In genomic region chr14:103704708-103705107, GRCh38 we compare ENCODE assay signal across 18 cellular contexts. TPM values are rescaled to one million over a fixed set of nuclear protein-coding genes. Genes with fewer than 3 reads are reported as not detected.
A peak's percentile ranks its signal among the peaks of the same experiment; 100 is the strongest.
DNase-seq lines count a peak whose midpoint lies in the region; TF ChIP-seq lines count a peak whose summit lies in the region.
"Had no signal": no experiment of that assay in that cellular context is flagged by ENCODE, and none has a peak within 500 bp of the region (broad histone marks: within the 10 kb centered on the region; RNA-seq: fewer than 3 reads in every experiment).

No MANE protein-coding gene starts in this region.

- TF ChIP-seq CTCF in HFFc6 (IDR thresholded peaks at IDR 0.05): no peak
- TF ChIP-seq CTCF in left ventricle myocardium inferior (IDR thresholded peaks at IDR 0.05; ENCODE audit: borderline replicate concordance): no peak
- TF ChIP-seq CTCF in CD14-positive monocyte (IDR thresholded peaks at IDR 0.05): no peak

- H3K27ac ChIP-seq in SK-N-MC: peak overlapping the region; percentile 82
- peak overlapping the region; percentile 73 for H3K27ac ChIP-seq in left ventricle myocardium inferior (replicated peaks)
- H3K27ac ChIP-seq in skeletal muscle tissue (ENCODE audit: low read depth, low read length): peak overlapping the region; percentile 12
- H3K27ac ChIP-seq: BLaER1 had no signal

- H3K9me3 Mint-ChIP-seq in HFFc6 (peaks cover 17% of the 10 kb centered on the region), CD14-positive monocyte (no peaks in the 10 kb centered on the region)
- H3K9me3 Mint-ChIP-seq: T-helper 2 cell treated with Interferon-gamma antibody and Interleukin-4, amounts not matched to agents 5 μg/mL and 100 μg/mL, for 36 hours had no signal

- H3K4me3 Mint-ChIP-seq in HFFc6: peak overlapping the region; percentile 31; the same call in 1 of the 2 replicates
- H3K4me3 Mint-ChIP-seq in CD14-positive monocyte: no peak overlapping the region
- H3K4me3 Mint-ChIP-seq: activated CD4-positive, alpha-beta T cell treated with anti-CD3 and anti-CD28 coated beads for 36 hours; T-helper 2 cell treated with Interferon-gamma antibody and Interleukin-4, amounts not matched to agents 5 μg/mL and 100 μg/mL, for 36 hours had no signal

- H3K27ac Mint-ChIP-seq in HFFc6 (peak overlapping the region; percentile 49; the same call in 1 of the 2 replicates), CD14-positive monocyte (peak overlapping the region in 2 of 7 donors; percentile 50 to 68)
- H3K27ac Mint-ChIP-seq: activated CD4-positive, alpha-beta T cell treated with anti-CD3 and anti-CD28 coated beads for 36 hours had no signal

- H3K4me1 ChIP-seq in left ventricle myocardium inferior (peaks cover 95% of the 10 kb centered on the region), skeletal muscle tissue (ENCODE audit: control insufficient read depth in 3 of 3, insufficient read depth in 3 of 3, low read length in 3 of 3) (peaks cover 35 to 60% (median 55%) of the 10 kb centered on the region in 3 donors)

- H3K4me3 ChIP-seq in SK-N-MC (no peak overlapping the region), left ventricle myocardium inferior (no peak overlapping the region), skeletal muscle tissue (ENCODE audit: low read length in 3 of 3) (no peak overlapping the region)
- H3K4me3 ChIP-seq: BLaER1, MG63 had no signal

- H3K9me3 ChIP-seq in SK-N-MC (ENCODE audit: low read depth, low read length) (no peaks in the 10 kb centered on the region), left ventricle myocardium inferior (replicated peaks) (no peaks in the 10 kb centered on the region), skeletal muscle tissue (ENCODE audit: control insufficient read depth in 3 of 3, low read length in 3 of 3) (no peaks in the 10 kb centered on the region)
- H3K9me3 ChIP-seq: BLaER1, MG63 had no signal

- H3K27me3 Mint-ChIP-seq in HFFc6 (ENCODE audit: insufficient read depth): peaks cover 32% of the 10 kb centered on the region
- peaks cover 0 to 4% (median 1%) of the 10 kb centered on the region in 3 donors for H3K27me3 Mint-ChIP-seq in CD14-positive monocyte (ENCODE audit: low read depth in 3 of 3)
- H3K27me3 Mint-ChIP-seq: activated CD4-positive, alpha-beta T cell treated with anti-CD3 and anti-CD28 coated beads for 36 hours had no signal

- intact Hi-C loops in left ventricle myocardium inferior (cut with micrococcal nuclease): no loop called here
- intact Hi-C loops in CD14-positive monocyte (cut with micrococcal nuclease): no loop called here

- H3K36me3 Mint-ChIP-seq in HFFc6 (ENCODE audit: low read depth) (peaks cover 30% of the 10 kb centered on the region), CD14-positive monocyte (peaks cover 33 to 64% of the 10 kb centered on the region in 2 donors)

- H3K9ac ChIP-seq in SK-N-MC (ENCODE audit: insufficient read length): no peak overlapping the region
- H3K9ac ChIP-seq in skeletal muscle tissue (ENCODE audit: low read depth in 1 of 3, low read length in 3 of 3): peak overlapping the region in 2 of 3 donors; percentile 12 to 25
- H3K9ac ChIP-seq: BLaER1 had no signal

- H3K4me1 Mint-ChIP-seq in HFFc6 (ENCODE audit: low read depth): no peaks in the 10 kb centered on the region; the same call in 1 of the 2 replicates
- H3K4me1 Mint-ChIP-seq in CD14-positive monocyte: peaks cover 30% of the 10 kb centered on the region
- H3K4me1 Mint-ChIP-seq: activated CD4-positive, alpha-beta T cell treated with anti-CD3 and anti-CD28 coated beads for 36 hours had no signal

- peaks cover 64% of the 10 kb centered on the region for H3K36me3 ChIP-seq in SK-N-MC (ENCODE audit: insufficient read depth, low read length)
- peaks cover 41% of the 10 kb centered on the region for H3K36me3 ChIP-seq in left ventricle myocardium inferior
- peaks cover 18 to 31% (median 20%) of the 10 kb centered on the region in 3 donors for H3K36me3 ChIP-seq in skeletal muscle tissue (ENCODE audit: control insufficient read depth in 3 of 3, insufficient read depth in 3 of 3, low read length in 3 of 3)

- DNase-seq in HFFc6: no peak
- no peak for DNase-seq in SK-N-MC (ENCODE audit: low read depth, low spot score)
- no peak for DNase-seq in left ventricle myocardium inferior
- DNase-seq in NCI-H2081 treated with DMSO at 0.1 percent for 48 hours (lab: John Stamatoyannopoulos, UW): no peak
- no peak for DNase-seq in CD14-positive monocyte (ENCODE audit: low spot score)
- no peak for DNase-seq in NCI-H2081 (lab: John Stamatoyannopoulos, UW)
- DNase-seq: activated CD4-positive, alpha-beta T cell treated with anti-CD3 and anti-CD28 coated beads for 36 hours; amniotic stem cell; DMS153; HCEC 1CT; MG63; NCI-H187; NCI-H446 treated with DMSO at 0.1 percent for 48 hours; retina; stimulated activated CD4-positive, alpha-beta T cell treated with anti-CD3 and anti-CD28 coated beads, Interleukin-1b, Interleukin-23, amount 100 ng/mL, for 48 hours had no signal

- no peaks in the 10 kb centered on the region for H3K27me3 ChIP-seq in left ventricle myocardium inferior (ENCODE audit: low read depth)
- no peaks in the 10 kb centered on the region for H3K27me3 ChIP-seq in skeletal muscle tissue (ENCODE audit: control insufficient read depth in 3 of 3, insufficient read depth in 3 of 3, low read length in 3 of 3)
- H3K27me3 ChIP-seq: BLaER1, MG63 had no signal

RNA-seq across cellular contexts. Expression of gene XRCC3, which starts 10.5 kb away (rescaled TPM):
- total RNA-seq in HFFc6 (2021; fragmentation: NEBNext Ultra II Directional; extraction: Animal tissue kit (Norgen Biotek cat#: 25700)): 10 to 100 TPM in 5 of 6 experiments, 1 to 10 TPM in 1; 7.3 to 15.7 (median 13.4) TPM
- total RNA-seq in left ventricle myocardium inferior: 4.1 TPM
- 2.1 TPM for total RNA-seq in skeletal muscle tissue
- 1 to 10 TPM in 1 of 2 donors, under 1 TPM in 1; 0.66 to 2.0 TPM for polyA plus RNA-seq in CD14-positive monocyte

RNA-seq across cellular contexts. Expression of gene ZFYVE21, which starts 10.9 kb away (rescaled TPM):
- 10 to 100 TPM; 40.9 to 47.7 (median 42.1) TPM for total RNA-seq in HFFc6 (2021; fragmentation: NEBNext Ultra II Directional; extraction: Animal tissue kit (Norgen Biotek cat#: 25700))
- total RNA-seq in left ventricle myocardium inferior: 50.5 TPM
- total RNA-seq in skeletal muscle tissue: 31.3 TPM
- polyA plus RNA-seq in CD14-positive monocyte: 10 to 100 TPM; 33.1 to 36.5 TPM

Comparison
In these comparisons a context has a peak if more than half of its experiments do, and no peak if none do; other contexts are left out.
1. H3K27ac ChIP-seq: peak in every context shown above with its lines; median percentile 82 in SK-N-MC; 73 in left ventricle myocardium inferior; 12 in skeletal muscle tissue.